Comparison of ENCODE assay signal across 12 cellular contexts in the genomic region with DNA sequence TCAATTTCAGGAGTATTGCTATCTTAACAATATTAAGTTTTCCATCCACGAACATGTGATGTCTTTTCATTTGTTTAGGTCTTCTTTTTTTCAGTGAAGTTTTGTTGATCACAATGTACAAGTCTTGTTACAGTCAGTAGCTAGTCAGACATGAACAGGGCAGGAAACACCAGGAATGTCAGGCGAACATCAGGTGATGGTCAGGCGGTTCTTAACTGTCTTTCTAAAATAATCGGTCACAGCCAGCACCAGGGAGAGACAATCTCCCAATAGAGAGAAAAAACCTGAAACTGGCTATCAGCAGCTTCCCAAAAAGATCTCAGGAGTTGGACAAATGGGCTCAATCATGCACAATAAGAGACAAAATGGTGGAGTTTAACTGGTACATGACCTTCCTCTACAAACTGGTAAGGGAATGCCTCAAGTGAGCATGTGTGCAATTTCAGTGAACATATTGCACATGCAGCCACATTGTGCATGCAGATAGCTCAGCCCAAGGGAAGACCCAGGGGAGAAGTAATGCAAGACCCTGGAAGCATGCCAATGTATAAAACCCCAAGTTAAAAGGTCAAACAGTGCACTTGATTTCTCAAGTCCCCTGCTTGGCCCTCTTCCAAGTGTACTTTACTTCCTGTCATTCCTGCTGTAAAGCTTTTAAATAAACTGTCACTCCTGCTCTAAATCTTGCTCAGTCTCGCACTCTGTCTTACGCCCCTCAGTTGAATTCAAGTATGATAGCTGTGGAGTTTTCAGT.
DNase-seq lines count a peak whose midpoint lies in the region; ATAC-seq and TF ChIP-seq lines count a peak whose summit lies in the region.
"Had no signal": no experiment of that assay in that cellular context is flagged by ENCODE, and none has a peak within 500 bp of the region (broad histone marks: within the 10 kb centered on the region; RNA-seq: fewer than 3 reads in every experiment).

No MANE protein-coding gene starts in this region.

- DNase-seq in DMS 273 (lab: John Stamatoyannopoulos, UW; ENCODE audit: unreplicated experiment): peak; percentile 80
- DNase-seq in NB4 (ENCODE audit: low read depth): peak; percentile 92
- peak; percentile 93 for DNase-seq in RPMI8226
- DNase-seq in kidney tubule cell (ENCODE audit: low spot score): peak; percentile 4
- DNase-seq in activated CD4-positive, CD25-positive, alpha-beta regulatory T cell treated with anti-CD3 and anti-CD28 coated beads, Interleukin-2, amount 50 U/mL, for 72 hours: no peak
- no peak for DNase-seq in EL
- no peak for DNase-seq in hypothalamus (lab: John Stamatoyannopoulos, UW)
- DNase-seq: stimulated activated CD4-positive, alpha-beta T cell treated with anti-CD3 and anti-CD28 coated beads, Interleukin-15, amount 100 ng/mL, for 24 hours; stimulated activated naive CD8-positive, alpha-beta T cell treated with anti-CD3 and anti-CD28 coated beads, Interleukin-15, amount 100 ng/mL, for 72 hours had no signal

- ATAC-seq in HG03520 (IDR thresholded peaks at IDR 0.05; ENCODE audit: unreplicated experiment): no peak
- ATAC-seq: body of pancreas; stimulated activated naive CD8-positive, alpha-beta T cell treated with anti-CD3 and anti-CD28 coated beads, Interleukin-15, amount 100 ng/mL, for 72 hours had no signal

- no peak overlapping the region for H3K4me3 ChIP-seq in NB4 (ENCODE audit: low read depth, low read length)
- H3K4me3 ChIP-seq: body of pancreas, HAP-1 had no signal

- TF ChIP-seq CTCF in NB4 (IDR thresholded peaks at IDR 0.05; ENCODE audit: low read depth, low read length): no peak

- no peak for TF ChIP-seq POLR2A in NB4 (IDR thresholded peaks at IDR 0.05; ENCODE audit: extremely low read depth, insufficient read length)

Comparison
In these comparisons a context has a peak if more than half of its experiments do, and no peak if none do; other contexts are left out.
1. DNase-seq: peak in DMS 273 (single experiment), NB4 (single experiment), RPMI8226 (single experiment) and kidney tubule cell (single experiment); none in activated CD4-positive, CD25-positive, alpha-beta regulatory T cell treated with anti-CD3 and anti-CD28 coated beads, Interleukin-2, amount 50 U/mL, for 72 hours (single experiment), EL (single experiment) and hypothalamus (0 of 51).